11 cellular contexts compared by ENCODE assay signal in genomic region chr1:40712997-40713396, GRCh38. TPM values are rescaled to one million over a fixed set of nuclear protein-coding genes. Genes with fewer than 3 reads are reported as not detected.
DNase-seq lines count a peak whose midpoint lies in the region; ATAC-seq, FAIRE-seq and TF ChIP-seq lines count a peak whose summit lies in the region.
"Had no signal": no experiment of that assay in that cellular context is flagged by ENCODE, and none has a peak within 500 bp of the region (broad histone marks: within the 10 kb centered on the region; RNA-seq: fewer than 3 reads in every experiment).

No MANE protein-coding gene starts in this region.

- peaks cover 0 to 56% (median 8%) of the 10 kb centered on the region in 11 experiments; a peak in 6 of 22 replicates for H4K20me1 ChIP-seq in BLaER1 treated with 17β-estradiol and CSF1 and Interleukin-3, amounts not matched to agents 10 nM and 100 nM

- H3K27ac ChIP-seq in BLaER1 treated with 17β-estradiol and CSF1 and Interleukin-3, amounts not matched to agents 10 nM and 100 nM, result peak overlapping the region; percentile 49 to 83 (median 73)

- ATAC-seq in activated CD8-positive, alpha-beta T cell treated with anti-CD3 and anti-CD28 coated beads for 36 hours, result peak; percentile 31
- ATAC-seq in GM18873 (IDR thresholded peaks at IDR 0.05; ENCODE audit: low FRiP score, unreplicated experiment), result no peak

- H3K27me3 Mint-ChIP-seq in HFFc6 (ENCODE audit: insufficient read depth) (no peaks in the 10 kb centered on the region), mesothelial cell of epicardium (ENCODE audit: low read depth) (no peaks in the 10 kb centered on the region)
- no peaks in the 10 kb centered on the region for H3K27me3 Mint-ChIP-seq in activated CD8-positive, alpha-beta T cell treated with anti-CD3 and anti-CD28 coated beads for 36 hours

- H3K4me1 Mint-ChIP-seq in HFFc6 (ENCODE audit: low read depth), result peaks cover 52% of the 10 kb centered on the region
- peaks cover 64% of the 10 kb centered on the region for H3K4me1 Mint-ChIP-seq in activated CD8-positive, alpha-beta T cell treated with anti-CD3 and anti-CD28 coated beads for 36 hours (ENCODE audit: low read depth)
- H3K4me1 Mint-ChIP-seq in mesothelial cell of epicardium, result peaks cover 43% of the 10 kb centered on the region

- no peak for FAIRE-seq in urothelium cell line (lab: Jason Lieb, UNC)
- FAIRE-seq: colon, H54 had no signal

- peaks cover 0 to 8% (median 0%) of the 10 kb centered on the region in 11 experiments; a peak in 4 of 22 replicates for H3K36me3 ChIP-seq in BLaER1 treated with 17β-estradiol and CSF1 and Interleukin-3, amounts not matched to agents 10 nM and 100 nM

- DNase-seq in HFFc6, result no peak
- DNase-seq in activated CD8-positive, alpha-beta T cell treated with anti-CD3 and anti-CD28 coated beads for 36 hours, result peak; percentile 55
- no peak for DNase-seq in mesothelial cell of epicardium (ENCODE audit: low spot score in 2 of 2, unreplicated experiment in 2 of 2)
- no peak for DNase-seq in occipital lobe (lab: John Stamatoyannopoulos, UW)
- no peak for DNase-seq in stimulated activated CD4-positive, alpha-beta T cell treated with anti-CD3 and anti-CD28 coated beads, Interleukin-2, amount 100 ng/mL, for 48 hours
- DNase-seq in urothelium cell line (ENCODE audit: low spot score), result no peak
- DNase-seq: T1000 had no signal

- no peak overlapping the region; the same call in 1 of the 2 replicates for H3K4me3 Mint-ChIP-seq in HFFc6
- H3K4me3 Mint-ChIP-seq in activated CD8-positive, alpha-beta T cell treated with anti-CD3 and anti-CD28 coated beads for 36 hours, result peak overlapping the region; percentile 37
- no peak overlapping the region for H3K4me3 Mint-ChIP-seq in mesothelial cell of epicardium

- no peaks in the 10 kb centered on the region for H3K9me3 ChIP-seq in BLaER1 treated with 17β-estradiol and CSF1 and Interleukin-3, amounts not matched to agents 10 nM and 100 nM (replicated peaks in 1 of 11)

- intact Hi-C loops in activated CD8-positive, alpha-beta T cell treated with anti-CD3 and anti-CD28 coated beads for 36 hours (cut with micrococcal nuclease), result no loop called here

- H3K4me2 ChIP-seq in BLaER1 treated with 17β-estradiol and CSF1 and Interleukin-3, amounts not matched to agents 10 nM and 100 nM, result peak overlapping the region; percentile 64 to 85 (median 76)

- POLR2A ChIA-PET in activated CD8-positive, alpha-beta T cell treated with anti-CD3 and anti-CD28 coated beads for 36 hours (lab: Charles Lee), result no interaction called here

- CTCF ChIA-PET in activated CD8-positive, alpha-beta T cell treated with anti-CD3 and anti-CD28 coated beads for 36 hours (lab: Charles Lee), result interaction anchor here (2.5 kb wide), 1 partner anchor 61 kb away, joined by 7 read pairs; no protein-coding TSS in a partner anchor

- H3K9me3 Mint-ChIP-seq in HFFc6 (no peaks in the 10 kb centered on the region), mesothelial cell of epicardium (no peaks in the 10 kb centered on the region)
- no peaks in the 10 kb centered on the region for H3K9me3 Mint-ChIP-seq in activated CD8-positive, alpha-beta T cell treated with anti-CD3 and anti-CD28 coated beads for 36 hours

- peak overlapping the region in 9 of 10 experiments; percentile 0 to 35 (median 13); a peak in 5 of 20 replicates for H3K4me3 ChIP-seq in BLaER1 treated with 17β-estradiol and CSF1 and Interleukin-3, amounts not matched to agents 10 nM and 100 nM

- TF ChIP-seq CTCF in HFFc6 (IDR thresholded peaks at IDR 0.05) (no peak), mesothelial cell of epicardium (IDR thresholded peaks at IDR 0.05; ENCODE audit: unreplicated experiment) (no peak)
- no peak for TF ChIP-seq CTCF in activated CD8-positive, alpha-beta T cell treated with anti-CD3 and anti-CD28 coated beads for 36 hours (IDR thresholded peaks at IDR 0.05)

- H3K27me3 ChIP-seq in BLaER1 treated with 17β-estradiol and CSF1 and Interleukin-3, amounts not matched to agents 10 nM and 100 nM, result no peaks in the 10 kb centered on the region

- peaks cover 56 to 91% (median 60%) of the 10 kb centered on the region in 10 experiments for H3K4me1 ChIP-seq in BLaER1 treated with 17β-estradiol and CSF1 and Interleukin-3, amounts not matched to agents 10 nM and 100 nM

- H3K36me3 Mint-ChIP-seq in HFFc6 (ENCODE audit: low read depth) (peaks cover 18% of the 10 kb centered on the region), mesothelial cell of epicardium (peaks cover 3% of the 10 kb centered on the region)
- peaks cover 21% of the 10 kb centered on the region for H3K36me3 Mint-ChIP-seq in activated CD8-positive, alpha-beta T cell treated with anti-CD3 and anti-CD28 coated beads for 36 hours (ENCODE audit: low read depth)

- H3K9ac ChIP-seq in BLaER1 treated with 17β-estradiol and CSF1 and Interleukin-3, amounts not matched to agents 10 nM and 100 nM, result peak overlapping the region in 9 of 11 experiments; percentile 4 to 61 (median 39); a peak in 16 of 22 replicates

- H3K27ac Mint-ChIP-seq in HFFc6 (peak overlapping the region; percentile 42; the same call in 1 of the 2 replicates), mesothelial cell of epicardium (peak overlapping the region; percentile 51)
- H3K27ac Mint-ChIP-seq in activated CD8-positive, alpha-beta T cell treated with anti-CD3 and anti-CD28 coated beads for 36 hours, result peak overlapping the region; percentile 86

RNA-seq across cellular contexts. Expression of gene NFYC, which starts 21.5 kb away (rescaled TPM):
- 10 to 100 TPM; 31.0 to 48.1 (median 43.8) TPM for total RNA-seq in HFFc6 (2021; fragmentation: NEBNext Ultra II Directional; extraction: Animal tissue kit (Norgen Biotek cat#: 25700))
- 10 to 100 TPM; 45.6 to 53.8 TPM for total RNA-seq in activated CD8-positive, alpha-beta T cell treated with anti-CD3 and anti-CD28 coated beads for 36 hours
- total RNA-seq in mesothelial cell of epicardium, result 91.0 to 101 TPM (median 91.2 TPM) in 3 replicates
- 34.6 TPM for total RNA-seq in occipital lobe

RNA-seq across cellular contexts. Expression of gene RIMS3, which starts 47.5 kb away (rescaled TPM):
- total RNA-seq in HFFc6 (2021; fragmentation: NEBNext Ultra II Directional; extraction: Animal tissue kit (Norgen Biotek cat#: 25700)), result under 1 TPM in 3 of 6 experiments, not detected in 3; 0.05 to 0.14 (median 0.09) TPM
- total RNA-seq in activated CD8-positive, alpha-beta T cell treated with anti-CD3 and anti-CD28 coated beads for 36 hours, result 1 to 10 TPM; 3.0 to 3.9 TPM
- total RNA-seq in mesothelial cell of epicardium, result 12.5 to 13.0 TPM (median 12.9 TPM) in 3 replicates
- total RNA-seq in occipital lobe, result 24.6 TPM
